ENCODE assay signal across 1 cellular context in genomic region chr3:156687023-156687422, GRCh38.
A peak's percentile ranks its signal among the peaks of the same experiment; 100 is the strongest.
TF ChIP-seq lines count a peak whose summit lies in the region.

No MANE protein-coding gene starts in this region.

TF ChIP-seq in GM12878, 131 proteins besides CTCF, POLR2A, EP300 and RAD21:
- TF ChIP-seq ZZZ3 (IDR thresholded peaks at IDR 0.05; ENCODE audit: control insufficient read depth, insufficient read length, low read depth) = no peak
- peak; percentile 50; the same call in 1 of the 2 replicates for TF ChIP-seq RAD51 (IDR thresholded peaks at IDR 0.05)
- 0 out of 2 replicates have a peak, but pooled peaks have one; percentile 57 for TF ChIP-seq CREB1 (IDR thresholded peaks at IDR 0.05; ENCODE audit: low read depth)
